In the genomic region with DNA sequence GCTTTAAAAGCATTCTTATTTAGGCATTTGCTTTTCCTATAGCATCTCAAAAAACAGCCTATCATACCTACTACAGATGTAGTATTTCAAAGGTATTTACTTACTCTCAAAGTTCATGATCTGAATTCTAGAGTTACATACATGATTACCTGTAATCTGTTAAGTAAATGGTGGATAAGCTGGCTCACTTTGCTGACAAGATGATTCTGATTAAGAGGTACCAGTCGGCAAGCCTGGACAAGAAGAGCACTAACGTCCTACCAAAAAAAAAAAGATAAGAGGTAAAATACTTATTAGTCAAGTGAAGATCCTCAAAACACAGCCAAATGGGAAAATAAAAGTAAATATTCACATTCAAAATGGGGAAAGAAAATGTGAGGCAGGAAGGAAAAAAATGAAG, we compare ENCODE assay signal across 14 cellular contexts.
"Had no signal": no experiment of that assay in that cellular context is flagged by ENCODE, and none has a peak within 500 bp of the region (broad histone marks: within the 10 kb centered on the region; RNA-seq: fewer than 3 reads in every experiment).

No MANE protein-coding gene starts in this region.

- H3K4me3 Mint-ChIP-seq: activated T-cell treated with anti-CD3 and anti-CD28 coated beads, Interleukin-2, amount 50 U/mL, for 24 hours had no signal

- ATAC-seq: gastrocnemius medialis had no signal

- H3K9me3 Mint-ChIP-seq: activated T-cell treated with anti-CD3 and anti-CD28 coated beads, Interleukin-2, amount 50 U/mL, for 24 hours had no signal

- H3K27ac Mint-ChIP-seq: activated T-cell treated with anti-CD3 and anti-CD28 coated beads, Interleukin-2, amount 50 U/mL, for 24 hours had no signal

- H3K27me3 Mint-ChIP-seq: activated T-cell treated with anti-CD3 and anti-CD28 coated beads, Interleukin-2, amount 50 U/mL, for 24 hours had no signal

- DNase-seq: activated CD4-positive, alpha-beta T cell treated with anti-CD3 and anti-CD28 coated beads, Interleukin-2, amount 50 U/mL, for 1 hour; activated T-cell treated with anti-CD3 and anti-CD28 coated beads, Interleukin-2, amount 50 U/mL, for 24 hours; caudate nucleus; effector CD8-positive, alpha-beta T cell; gastrocnemius medialis; kidney; left ventricle myocardium inferior; mesenchymal stem cell; retina; stimulated activated CD4-positive, alpha-beta T cell treated with anti-CD3 and anti-CD28 coated beads, Interleukin-4, amount 100 ng/mL, for 1 hour; stimulated activated CD8-positive, alpha-beta memory T cell treated with anti-CD3 and anti-CD28 coated beads, Interleukin-4, amount 100 ng/mL, for 48 hours; T1000; thyroid gland; uterus had no signal
